ENCODE assay signal across 8 cellular contexts in the genomic region with DNA sequence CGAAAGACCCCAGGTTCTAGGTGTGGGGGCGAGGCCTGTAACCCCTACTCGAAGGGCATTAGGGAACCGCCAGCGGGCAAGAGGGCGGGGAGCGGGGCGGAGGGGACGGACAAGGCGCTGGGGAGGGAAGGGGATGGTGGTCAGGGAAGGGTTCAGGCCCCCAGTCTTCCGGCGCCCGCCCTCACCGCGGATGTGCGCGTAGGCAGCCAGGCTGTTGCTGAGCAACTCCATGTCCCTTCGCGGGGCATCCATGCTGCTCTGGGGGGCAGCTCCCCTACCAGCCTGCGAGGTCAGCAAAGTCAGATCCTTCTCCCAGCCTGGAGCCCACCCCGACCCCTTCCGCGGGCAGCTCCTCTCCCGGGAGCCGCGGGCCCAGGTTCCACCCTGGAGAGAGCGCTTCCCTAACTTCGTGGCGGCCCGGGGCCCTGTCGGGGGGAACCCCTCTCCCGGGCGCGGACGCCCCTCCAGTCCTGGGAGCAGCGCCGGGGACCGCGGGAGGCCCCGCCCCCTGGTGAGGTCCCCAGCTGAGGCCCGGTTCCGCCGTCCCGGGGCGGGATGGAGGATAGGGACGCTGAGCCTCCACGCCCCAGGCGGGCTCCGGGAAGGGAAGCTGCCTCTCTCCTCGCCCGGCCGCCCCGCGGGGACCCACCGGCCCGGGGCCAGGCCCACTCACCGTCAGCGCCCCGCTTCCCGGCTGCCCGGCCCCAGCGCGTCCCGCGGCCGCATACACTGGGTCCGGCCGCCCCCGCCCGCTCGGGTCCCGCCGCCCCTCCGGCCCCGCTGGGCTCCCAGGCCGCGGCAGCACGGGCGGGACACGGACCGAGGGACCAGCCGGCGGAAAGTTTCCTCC.
DNase-seq lines count a peak whose midpoint lies in the region; ATAC-seq and TF ChIP-seq lines count a peak whose summit lies in the region.

No MANE protein-coding gene starts in this region.

- H3K36me3 ChIP-seq in ES-I3 (ENCODE audit: insufficient read depth, low read length) (no peaks in the 10 kb centered on the region), HUES6 (ENCODE audit: control insufficient read depth, insufficient read depth, low read length) (0 out of 2 replicates have a peak, but pooled peaks cover 2% of the 10 kb centered on the region), neuron (ENCODE audit: insufficient read depth, low read length) (peaks cover 24% of the 10 kb centered on the region)

- H2AFZ ChIP-seq in neuron (ENCODE audit: low read depth, low read length): no peak overlapping the region

- peak overlapping the region; percentile 68 for H3K4me3 ChIP-seq in HUES6 (ENCODE audit: low read depth, low read length)
- H3K4me3 ChIP-seq in foreskin fibroblast (ENCODE audit: low read depth in 1 of 2, low read length in 2 of 2): peak overlapping the region; percentile 64 to 79
- peak overlapping the region; percentile 45 for H3K4me3 ChIP-seq in neuron (ENCODE audit: low read length)

- H3K9ac ChIP-seq in ES-I3 (ENCODE audit: low read depth, low read length) (peak overlapping the region; percentile 93), HUES6 (ENCODE audit: low read length) (peak overlapping the region; percentile 77)

- H3K4me1 ChIP-seq in ES-I3 (ENCODE audit: insufficient read depth, low read length) (peaks cover 8% of the 10 kb centered on the region; the same call in 1 of the 2 replicates), HUES6 (ENCODE audit: control insufficient read depth, insufficient read depth, low read length) (peaks cover 28% of the 10 kb centered on the region), neuron (ENCODE audit: insufficient read depth, low read length) (peaks cover 20% of the 10 kb centered on the region)

- no peak for TF ChIP-seq CTCF in foreskin fibroblast (IDR thresholded peaks at IDR 0.05; ENCODE audit: low read depth, low read length)

- DNase-seq in activated T-cell treated with anti-CD3 and anti-CD28 coated beads, Interleukin-2, amount 50 U/mL, for 1 hour: peak; percentile 51
- DNase-seq in foreskin fibroblast (peak; percentile 77 to 90), NCI-H146 treated with DMSO at 0.1 percent for 48 hours (lab: John Stamatoyannopoulos, UW; ENCODE audit: unreplicated experiment) (no peak)

- H3K27ac ChIP-seq in HUES6 (ENCODE audit: low read depth, low read length): no peak overlapping the region; the same call in 1 of the 2 replicates

- H3K9me3 ChIP-seq in ES-I3 (ENCODE audit: control insufficient read depth, insufficient read depth, low read length) (no peaks in the 10 kb centered on the region), HUES6 (ENCODE audit: control insufficient read depth, insufficient read depth, low read depth, low read length) (no peaks in the 10 kb centered on the region), neuron (ENCODE audit: low read length) (no peaks in the 10 kb centered on the region)

- H3K27me3 ChIP-seq in HUES6 (ENCODE audit: control insufficient read depth, insufficient read depth, low read length) (peaks cover 38% of the 10 kb centered on the region), neuron (ENCODE audit: insufficient read depth, low read length) (no peaks in the 10 kb centered on the region)

- ATAC-seq in GM18861 (IDR thresholded peaks at IDR 0.05; ENCODE audit: unreplicated experiment) (no peak), HG02678 (IDR thresholded peaks at IDR 0.05; ENCODE audit: unreplicated experiment) (no peak)
